Comparison of ENCODE assay signal across 8 cellular contexts in the genomic region with DNA sequence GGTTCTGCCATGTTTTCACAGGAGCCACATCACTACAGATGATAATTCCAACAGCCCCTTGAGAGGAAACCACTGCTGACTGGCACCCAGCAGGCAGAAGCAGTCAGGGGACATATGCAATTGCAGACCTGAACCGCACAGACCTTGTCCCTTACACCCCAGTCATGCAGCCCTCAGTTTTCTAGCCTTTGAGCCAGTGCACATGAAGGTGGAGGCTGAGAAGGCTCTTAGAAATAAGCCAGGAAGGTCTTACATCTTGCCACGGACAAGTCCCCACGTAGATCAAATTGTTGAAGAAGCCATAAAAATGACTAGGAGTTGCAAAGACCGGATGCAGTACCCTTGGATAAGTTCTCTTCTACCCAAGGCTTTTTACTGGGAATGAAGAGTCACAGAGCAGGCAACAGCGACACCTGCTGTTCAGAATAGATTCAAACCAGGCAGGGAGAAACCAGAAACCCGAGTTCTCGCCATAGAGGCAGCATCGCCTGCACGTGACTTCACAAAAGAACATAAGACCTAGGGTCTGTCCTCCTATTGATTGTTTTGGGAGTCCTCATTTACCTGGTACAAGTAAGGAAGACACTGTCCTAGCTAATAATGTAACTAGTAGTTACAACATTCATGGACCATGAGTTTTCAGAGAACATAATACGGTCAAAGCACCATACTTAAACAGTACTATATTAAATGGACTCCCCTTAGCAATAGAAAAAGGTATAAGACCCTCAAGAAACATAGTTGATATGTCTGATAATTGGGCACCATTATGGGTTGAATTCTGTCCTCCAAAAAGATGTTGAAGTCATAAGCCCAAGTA. TPM values are rescaled to one million over a fixed set of nuclear protein-coding genes. Genes with fewer than 3 reads are reported as not detected.
DNase-seq lines count a peak whose midpoint lies in the region; ATAC-seq and TF ChIP-seq lines count a peak whose summit lies in the region.

No MANE protein-coding gene starts in this region.

- POLR2A ChIA-PET in Panc1 (lab: Charles Lee), result no interaction called here

- 16% methylated on average over 10 of the region's 10 CpGs for WGBS in upper lobe of left lung, 2 donors

- DNase-seq in AG08395 (ENCODE audit: low spot score) (peak; percentile 79), KG1 (lab: John Stamatoyannopoulos, UW) (peak; percentile 49), Panc1 (ENCODE audit: low read depth, low spot score) (peak; percentile 60), foreskin keratinocyte (peak in 1 of 2 donors; percentile 50), osteocyte (ENCODE audit: extremely low spot score, unreplicated experiment) (no peak), upper lobe of left lung (peak in 1 of 2 donors; percentile 61)

- H3K36me3 Mint-ChIP-seq in activated T-helper 17 cell treated with anti-CD3 and anti-CD28 coated beads, Interleukin-2, amount 50 U/mL, for 72 hours (ENCODE audit: low read depth), result no peaks in the 10 kb centered on the region
- H3K36me3 Mint-ChIP-seq in osteocyte (ENCODE audit: unreplicated experiment), result no peaks in the 10 kb centered on the region

- CTCF ChIA-PET in Panc1 (lab: Charles Lee), result no interaction called here

- TF ChIP-seq CTCF in Panc1 (IDR thresholded peaks at IDR 0.05) (peak; percentile 95), foreskin keratinocyte (conservative IDR thresholded peaks at IDR 0.05) (peak; percentile 95), osteocyte (IDR thresholded peaks at IDR 0.05) (peak; percentile 95), upper lobe of left lung (IDR thresholded peaks at IDR 0.05) (peak; percentile 69 to 88 (median 81))

- TF ChIP-seq POLR2A in upper lobe of left lung (IDR thresholded peaks at IDR 0.05), result no peak

- H3K4me1 ChIP-seq in Panc1 (ENCODE audit: control insufficient read depth, insufficient read depth, low read length) (no peaks in the 10 kb centered on the region), foreskin keratinocyte (peaks cover 4% of the 10 kb centered on the region), upper lobe of left lung (peaks cover 0 to 8% (median 3%) of the 10 kb centered on the region in 4 donors)

- H3K9me3 Mint-ChIP-seq in activated T-helper 17 cell treated with anti-CD3 and anti-CD28 coated beads, Interleukin-2, amount 50 U/mL, for 72 hours, result no peaks in the 10 kb centered on the region
- no peaks in the 10 kb centered on the region for H3K9me3 Mint-ChIP-seq in osteocyte (ENCODE audit: unreplicated experiment)

- H3K27ac ChIP-seq in Panc1 (ENCODE audit: low read length) (no peak overlapping the region), foreskin keratinocyte (no peak overlapping the region), upper lobe of left lung (no peak overlapping the region)

- H3K27me3 ChIP-seq in Panc1 (ENCODE audit: control insufficient read depth, insufficient read depth, low read length), result no peaks in the 10 kb centered on the region
- no peaks in the 10 kb centered on the region for H3K27me3 ChIP-seq in foreskin keratinocyte
- no peaks in the 10 kb centered on the region for H3K27me3 ChIP-seq in upper lobe of left lung

- intact Hi-C loops in Panc1 (cut with micrococcal nuclease; ENCODE audit: unreplicated experiment), result loop anchor here (1.0 kb wide), 2 partner anchors 192 to 379 kb away; no protein-coding TSS in a partner anchor

- no peak for TF ChIP-seq EP300 in upper lobe of left lung (IDR thresholded peaks at IDR 0.05)

- no peak overlapping the region for H3K4me3 Mint-ChIP-seq in activated T-helper 17 cell treated with anti-CD3 and anti-CD28 coated beads, Interleukin-2, amount 50 U/mL, for 72 hours
- no peak overlapping the region for H3K4me3 Mint-ChIP-seq in osteocyte (ENCODE audit: unreplicated experiment)

- H3K9me3 ChIP-seq in Panc1 (ENCODE audit: control insufficient read depth, insufficient read depth, low read depth, low read length) (no peaks in the 10 kb centered on the region), upper lobe of left lung (no peaks in the 10 kb centered on the region)

- no TSS peak for BruUV-seq in Panc1 (replicated peaks; lab: Mats Ljungman, UMichigan)

- H3K4me3 ChIP-seq in Panc1 (ENCODE audit: low read depth in 2 of 2, low read length in 2 of 2) (no peak overlapping the region), upper lobe of left lung (no peak overlapping the region)

- no peak overlapping the region for H3K27ac Mint-ChIP-seq in activated T-helper 17 cell treated with anti-CD3 and anti-CD28 coated beads, Interleukin-2, amount 50 U/mL, for 72 hours
- no peak overlapping the region for H3K27ac Mint-ChIP-seq in osteocyte (ENCODE audit: unreplicated experiment)

- H3K4me1 Mint-ChIP-seq in activated T-helper 17 cell treated with anti-CD3 and anti-CD28 coated beads, Interleukin-2, amount 50 U/mL, for 72 hours, result no peaks in the 10 kb centered on the region
- H3K4me1 Mint-ChIP-seq in osteocyte (ENCODE audit: unreplicated experiment), result no peaks in the 10 kb centered on the region

- no peaks in the 10 kb centered on the region for H3K36me3 ChIP-seq in Panc1 (ENCODE audit: control insufficient read depth, insufficient read depth, low read length)
- no peaks in the 10 kb centered on the region for H3K36me3 ChIP-seq in upper lobe of left lung

- peak; percentile 80 for ATAC-seq in GM18511 (IDR thresholded peaks at IDR 0.05; ENCODE audit: unreplicated experiment)
- ATAC-seq in Panc1, result peak; percentile 93
- peak; percentile 56 for ATAC-seq in activated T-helper 17 cell treated with anti-CD3 and anti-CD28 coated beads, Interleukin-2, amount 50 U/mL, for 72 hours (replicated peaks)
- peak; percentile 74 for ATAC-seq in foreskin keratinocyte
- peak; percentile 85 to 90 for ATAC-seq in upper lobe of left lung (ENCODE audit: low FRiP score in 2 of 2)

- peaks cover 4% of the 10 kb centered on the region for H3K27me3 Mint-ChIP-seq in activated T-helper 17 cell treated with anti-CD3 and anti-CD28 coated beads, Interleukin-2, amount 50 U/mL, for 72 hours
- H3K27me3 Mint-ChIP-seq in osteocyte (ENCODE audit: unreplicated experiment), result no peaks in the 10 kb centered on the region

- in situ Hi-C loops in Panc1 (cut with HindIII; ENCODE audit: low pct_unique_long_range_greater_than_20kb, low sequenced_read_pairs), result no loop called here

RNA-seq across cellular contexts. Expression of a gene that starts 11.1 kb away (rescaled TPM):
- total RNA-seq in Panc1 (2021; ENCODE audit: unreplicated experiment) (3.3 TPM), foreskin keratinocyte (3.1 and 15.4 TPM in 2 replicates), osteocyte (1.3 and 1.4 TPM in 2 replicates), upper lobe of left lung (1 to 10 TPM in 1 of 6 donors, under 1 TPM in 2, not detected in 3; 0.30 to 2.1 (median 0.92) TPM)
- polyA plus RNA-seq in Panc1 (2012; ENCODE audit: insufficient read length), result 1.6 TPM
- under 1 TPM in 1 of 2 donors, not detected in 1; 0.32 TPM for total RNA-seq in activated T-helper 17 cell treated with anti-CD3 and anti-CD28 coated beads, Interleukin-2, amount 50 U/mL, for 72 hours
- polyA plus RNA-seq in foreskin keratinocyte, result 2.1 and 12.3 TPM in 2 replicates
